ENCODE assay signal across 23 cellular contexts in the genomic region with DNA sequence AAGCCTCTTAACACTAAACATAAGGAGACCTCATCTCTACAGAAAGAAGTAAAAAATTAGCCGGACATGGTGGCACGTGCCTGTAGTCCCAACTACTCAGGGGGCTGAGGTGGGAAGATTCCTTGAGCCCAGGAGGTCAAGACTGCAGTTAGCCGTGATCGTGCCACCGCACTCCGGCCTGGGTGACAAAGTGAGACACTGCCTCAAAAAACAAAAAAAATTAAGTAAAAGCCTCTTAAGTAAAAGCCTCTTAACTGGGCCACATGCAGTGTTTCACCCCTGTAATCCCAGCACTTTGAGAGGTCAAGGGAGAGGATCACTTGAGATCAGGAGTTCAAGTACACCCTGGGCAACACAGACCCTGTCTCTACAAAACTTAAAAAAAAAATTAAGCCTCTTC. TPM values are rescaled to one million over a fixed set of nuclear protein-coding genes. Genes with fewer than 3 reads are reported as not detected.
DNase-seq lines count a peak whose midpoint lies in the region; ATAC-seq and TF ChIP-seq lines count a peak whose summit lies in the region.
"Had no signal": no experiment of that assay in that cellular context is flagged by ENCODE, and none has a peak within 500 bp of the region (broad histone marks: within the 10 kb centered on the region; RNA-seq: fewer than 3 reads in every experiment).

No MANE protein-coding gene starts in this region.

- H3K4me3 ChIP-seq in cardiac muscle cell = no peak overlapping the region
- no peak overlapping the region for H3K4me3 ChIP-seq in uterus
- H3K4me3 ChIP-seq in SJCRH30 = no peak overlapping the region
- H3K4me3 ChIP-seq: A549, neural progenitor cell, SJSA1, smooth muscle cell, tibial artery had no signal

- TF ChIP-seq POLR2A in uterus (IDR thresholded peaks at IDR 0.05) = no peak

- H3K27me3 ChIP-seq in cardiac muscle cell (no peaks in the 10 kb centered on the region), uterus (no peaks in the 10 kb centered on the region), SJCRH30 (no peaks in the 10 kb centered on the region)
- H3K27me3 ChIP-seq: BE2C, neural progenitor cell, SJSA1, tibial artery had no signal

- DNase-seq in cardiac muscle cell (ENCODE audit: low read depth in 1 of 2, low spot score in 1 of 2) (no peak), Right ventricle myocardium superior (no peak), WTC11 (ENCODE audit: low spot score) (no peak), mesothelial cell of epicardium (ENCODE audit: low spot score in 2 of 2, unreplicated experiment in 2 of 2) (no peak), DMS 273 (lab: John Stamatoyannopoulos, UW; ENCODE audit: unreplicated experiment) (no peak), uterus (no peak), SJCRH30 (no peak), T-helper 2 cell (no peak)
- DNase-seq: activated CD4-positive, alpha-beta T cell treated with anti-CD3 and anti-CD28 coated beads, Interleukin-2, amount 10 ng/mL, durations not matched to agents 7 days and 5 days; BE2C; NCI-H1092 treated with DMSO at 0.1 percent for 48 hours; NCI-H1930; NCI-H2227 treated with DMSO at 0.1 percent for 48 hours; NCI-H774; stimulated activated CD4-positive, alpha-beta T cell treated with anti-CD3 and anti-CD28 coated beads, Interleukin-2, amount 100 ng/mL, for 48 hours; stimulated activated naive CD4-positive, alpha-beta T cell treated with Interleukin-2 at 50 U/mL for 16 hours; tibial artery had no signal

- peaks cover 50% of the 10 kb centered on the region for H3K4me1 ChIP-seq in cardiac muscle cell (ENCODE audit: low read depth)
- peaks cover 2 to 11% of the 10 kb centered on the region in 2 donors for H3K4me1 ChIP-seq in uterus
- peaks cover 13% of the 10 kb centered on the region for H3K4me1 ChIP-seq in SJCRH30
- H3K4me1 ChIP-seq: BE2C had no signal

- H3K27ac Mint-ChIP-seq in WTC11 = peak overlapping the region; percentile 62; the same call in 1 of the 2 replicates
- peak overlapping the region; percentile 21 for H3K27ac Mint-ChIP-seq in mesothelial cell of epicardium
- H3K27ac Mint-ChIP-seq: activated CD4-positive, alpha-beta T cell treated with anti-CD3 and anti-CD28 coated beads, Interleukin-2, amount 10 ng/mL, durations not matched to agents 7 days and 5 days; neural progenitor cell had no signal

- H3K9me3 Mint-ChIP-seq in WTC11 (no peaks in the 10 kb centered on the region), mesothelial cell of epicardium (no peaks in the 10 kb centered on the region)
- H3K9me3 Mint-ChIP-seq: activated CD4-positive, alpha-beta T cell treated with anti-CD3 and anti-CD28 coated beads, Interleukin-2, amount 10 ng/mL, durations not matched to agents 7 days and 5 days; neural progenitor cell had no signal

- no peaks in the 10 kb centered on the region for H3K9me3 ChIP-seq in cardiac muscle cell (ENCODE audit: low read depth)
- no peaks in the 10 kb centered on the region for H3K9me3 ChIP-seq in uterus
- H3K9me3 ChIP-seq in SJCRH30 (replicated peaks) = no peaks in the 10 kb centered on the region
- H3K9me3 ChIP-seq: A549, BE2C, SJSA1, tibial artery had no signal

- H3K4me3 Mint-ChIP-seq in WTC11 (no peak overlapping the region), mesothelial cell of epicardium (no peak overlapping the region)
- H3K4me3 Mint-ChIP-seq: activated CD4-positive, alpha-beta T cell treated with anti-CD3 and anti-CD28 coated beads, Interleukin-2, amount 10 ng/mL, durations not matched to agents 7 days and 5 days; neural progenitor cell had no signal

- H3K27me3 Mint-ChIP-seq in WTC11 (ENCODE audit: low read depth) (no peaks in the 10 kb centered on the region), mesothelial cell of epicardium (ENCODE audit: low read depth) (no peaks in the 10 kb centered on the region)
- H3K27me3 Mint-ChIP-seq: activated CD4-positive, alpha-beta T cell treated with anti-CD3 and anti-CD28 coated beads, Interleukin-2, amount 10 ng/mL, durations not matched to agents 7 days and 5 days had no signal

- ATAC-seq in Right ventricle myocardium superior (ENCODE audit: poor library complexity) = no peak
- ATAC-seq in WTC11 = no peak
- ATAC-seq: A549 had no signal

- CTCF ChIA-PET in WTC11 (lab: Charles Lee) = no interaction called here

- intact Hi-C loops in Right ventricle myocardium superior (cut with DNase I) = no loop called here
- intact Hi-C loops in uterus (cut with DNase I; ENCODE audit: low total_unique reads) = no loop called here

- H3K27ac ChIP-seq in cardiac muscle cell (peak overlapping the region; percentile 99), uterus (peak overlapping the region in 1 of 2 donors; percentile 93), SJCRH30 (no peak overlapping the region)
- H3K27ac ChIP-seq: A549, neural progenitor cell, SJSA1 had no signal

- no peak for TF ChIP-seq CTCF in cardiac muscle cell (IDR thresholded peaks at IDR 0.05; ENCODE audit: low read depth, low read length)
- TF ChIP-seq CTCF in WTC11 (IDR thresholded peaks at IDR 0.05) = no peak
- no peak for TF ChIP-seq CTCF in mesothelial cell of epicardium (IDR thresholded peaks at IDR 0.05; ENCODE audit: unreplicated experiment)
- no peak for TF ChIP-seq CTCF in uterus (IDR thresholded peaks at IDR 0.05)

- H3K36me3 ChIP-seq in cardiac muscle cell = no peaks in the 10 kb centered on the region
- H3K36me3 ChIP-seq in uterus = no peaks in the 10 kb centered on the region
- peaks cover 17% of the 10 kb centered on the region for H3K36me3 ChIP-seq in SJCRH30
- H3K36me3 ChIP-seq: BE2C, neural progenitor cell, tibial artery had no signal

- H3K36me3 Mint-ChIP-seq in WTC11 = no peaks in the 10 kb centered on the region
- H3K36me3 Mint-ChIP-seq in mesothelial cell of epicardium = no peaks in the 10 kb centered on the region

- POLR2A ChIA-PET in WTC11 (lab: Charles Lee) = no interaction called here

- peaks cover 41% of the 10 kb centered on the region for H3K4me1 Mint-ChIP-seq in WTC11
- H3K4me1 Mint-ChIP-seq in mesothelial cell of epicardium = peaks cover 36% of the 10 kb centered on the region

TF ChIP-seq in WTC11, 78 proteins besides CTCF, POLR2A, EP300 and RAD21 (continues in another document):
- TF ChIP-seq ZNF121 (CRISPR knock-in tag; IDR thresholded peaks at IDR 0.05) (no peak), PRRX2 (CRISPR knock-in tag; IDR thresholded peaks at IDR 0.05) (no peak)
- TF ChIP-seq, protein P1, sequence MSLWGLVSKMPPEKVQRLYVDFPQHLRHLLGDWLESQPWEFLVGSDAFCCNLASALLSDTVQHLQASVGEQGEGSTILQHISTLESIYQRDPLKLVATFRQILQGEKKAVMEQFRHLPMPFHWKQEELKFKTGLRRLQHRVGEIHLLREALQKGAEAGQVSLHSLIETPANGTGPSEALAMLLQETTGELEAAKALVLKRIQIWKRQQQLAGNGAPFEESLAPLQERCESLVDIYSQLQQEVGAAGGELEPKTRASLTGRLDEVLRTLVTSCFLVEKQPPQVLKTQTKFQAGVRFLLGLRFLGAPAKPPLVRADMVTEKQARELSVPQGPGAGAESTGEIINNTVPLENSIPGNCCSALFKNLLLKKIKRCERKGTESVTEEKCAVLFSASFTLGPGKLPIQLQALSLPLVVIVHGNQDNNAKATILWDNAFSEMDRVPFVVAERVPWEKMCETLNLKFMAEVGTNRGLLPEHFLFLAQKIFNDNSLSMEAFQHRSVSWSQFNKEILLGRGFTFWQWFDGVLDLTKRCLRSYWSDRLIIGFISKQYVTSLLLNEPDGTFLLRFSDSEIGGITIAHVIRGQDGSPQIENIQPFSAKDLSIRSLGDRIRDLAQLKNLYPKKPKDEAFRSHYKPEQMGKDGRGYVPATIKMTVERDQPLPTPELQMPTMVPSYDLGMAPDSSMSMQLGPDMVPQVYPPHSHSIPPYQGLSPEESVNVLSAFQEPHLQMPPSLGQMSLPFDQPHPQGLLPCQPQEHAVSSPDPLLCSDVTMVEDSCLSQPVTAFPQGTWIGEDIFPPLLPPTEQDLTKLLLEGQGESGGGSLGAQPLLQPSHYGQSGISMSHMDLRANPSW (CRISPR knock-in tag; conservative IDR thresholded peaks at IDR 0.05; ENCODE audit: low read depth) = no peak
- TF ChIP-seq, protein P2, sequence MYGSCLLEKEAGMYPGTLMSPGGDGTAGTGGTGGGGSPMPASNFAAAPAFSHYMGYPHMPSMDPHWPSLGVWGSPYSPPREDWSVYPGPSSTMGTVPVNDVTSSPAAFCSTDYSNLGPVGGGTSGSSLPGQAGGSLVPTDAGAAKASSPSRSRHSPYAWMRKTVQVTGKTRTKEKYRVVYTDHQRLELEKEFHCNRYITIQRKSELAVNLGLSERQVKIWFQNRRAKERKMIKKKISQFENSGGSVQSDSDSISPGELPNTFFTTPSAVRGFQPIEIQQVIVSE (CRISPR knock-in tag; IDR thresholded peaks at IDR 0.05; ENCODE audit: borderline replicate concordance) = no peak

RNA-seq across cellular contexts. Expression of a gene that starts 25.7 kb away (rescaled TPM):
- total RNA-seq in cardiac muscle cell (72.2 and 178 TPM in 2 replicates), Right ventricle myocardium superior (97.4 TPM), WTC11 (2021) (160 to 177 TPM (median 169 TPM) in 3 replicates), mesothelial cell of epicardium (119 to 123 TPM (median 120 TPM) in 3 replicates), uterus (100 to 1,000 TPM in 3 of 4 donors, 10 to 100 TPM in 1; 51.2 to 138 (median 121) TPM)
- 98.9 and 162 TPM in 2 replicates for polyA plus RNA-seq in cardiac muscle cell
- total RNA-seq in SJCRH30 (2014; rRNA removed; shearing (Covaris generic)) = 107 and 108 TPM in 2 replicates

RNA-seq across cellular contexts. Expression of a gene that starts 38.2 kb away (rescaled TPM):
- total RNA-seq in cardiac muscle cell (212 and 246 TPM in 2 replicates), Right ventricle myocardium superior (20.9 TPM), WTC11 (2021) (49.5 to 69.4 TPM (median 65.4 TPM) in 3 replicates), mesothelial cell of epicardium (44.3 to 45.9 TPM (median 45.1 TPM) in 3 replicates), uterus (10 to 100 TPM; 28.5 to 74.4 (median 48.7) TPM)
- 123 and 143 TPM in 2 replicates for polyA plus RNA-seq in cardiac muscle cell
- 47.9 and 53.3 TPM in 2 replicates for total RNA-seq in SJCRH30 (2014; rRNA removed; shearing (Covaris generic))

RNA-seq across cellular contexts. Expression of a gene that starts 51.6 kb away (rescaled TPM):
- total RNA-seq in cardiac muscle cell (16.9 and 22.5 TPM in 2 replicates), Right ventricle myocardium superior (12.9 TPM), WTC11 (2021) (12.3 to 14.3 TPM (median 13.9 TPM) in 3 replicates), mesothelial cell of epicardium (15.1 to 15.9 TPM (median 15.7 TPM) in 3 replicates), uterus (10 to 100 TPM in 3 of 4 donors, 1 to 10 TPM in 1; 9.7 to 36.3 (median 18.5) TPM)
- 18.6 and 23.9 TPM in 2 replicates for polyA plus RNA-seq in cardiac muscle cell
- 19.3 and 22.1 TPM in 2 replicates for total RNA-seq in SJCRH30 (2014; rRNA removed; shearing (Covaris generic))

RNA-seq across cellular contexts. Expression of a gene that starts 51.7 kb away (rescaled TPM):
- 79.1 and 128 TPM in 2 replicates for total RNA-seq in cardiac muscle cell
- 210 and 232 TPM in 2 replicates for polyA plus RNA-seq in cardiac muscle cell
- total RNA-seq in Right ventricle myocardium superior = 350 TPM
- 111 to 140 TPM (median 125 TPM) in 3 replicates for total RNA-seq in WTC11 (2021)
- 93.4 to 96.6 TPM (median 96.5 TPM) in 3 replicates for total RNA-seq in mesothelial cell of epicardium
- total RNA-seq in uterus = 10 to 100 TPM; 59.2 to 67.6 (median 62.5) TPM
- 118 and 135 TPM in 2 replicates for total RNA-seq in SJCRH30 (2014; rRNA removed; shearing (Covaris generic))

RNA-seq across cellular contexts. Expression of a gene that starts 59.3 kb away (rescaled TPM):
- not detected in 2 replicates for total RNA-seq in cardiac muscle cell
- polyA plus RNA-seq in cardiac muscle cell = 0.12 TPM in 1 of 2 replicates, not detected in the other
- not detected for total RNA-seq in Right ventricle myocardium superior
- 0.16 to 0.28 TPM in 2 of 3 replicates, not detected in the other for total RNA-seq in WTC11 (2021)
- 0.18 to 0.36 TPM (median 0.27 TPM) in 3 replicates for total RNA-seq in mesothelial cell of epicardium
- under 1 TPM in 2 of 4 donors, not detected in 2; 0.21 to 0.30 TPM for total RNA-seq in uterus
- total RNA-seq in SJCRH30 (2014; rRNA removed; shearing (Covaris generic)) = 0.16 and 0.43 TPM in 2 replicates
- total RNA-seq: bronchial epithelial cell, H4, SJSA1, smooth muscle cell had no signal
- polyA plus RNA-seq: A549, smooth muscle cell had no signal
